ENCODE assay signal across 1 cellular context in genomic region chr10:78065616-78066410, GRCh38.
TF ChIP-seq lines count a peak whose summit lies in the region.

No MANE protein-coding gene starts in this region.

TF ChIP-seq in GM12878, 131 proteins besides CTCF, POLR2A, EP300 and RAD21:
- TF ChIP-seq IKZF2 (IDR thresholded peaks at IDR 0.05), result peak in 1 of 2 experiments; percentile 16; a peak in 1 of 4 replicates
- no peak for TF ChIP-seq ZNF384 (IDR thresholded peaks at IDR 0.05; ENCODE audit: borderline replicate concordance, low read depth, low read length)
- TF ChIP-seq IKZF1 (conservative IDR thresholded peaks at IDR 0.05), result 0 out of 2 replicates have a peak, but pooled peaks have one; percentile 21
